ENCODE assay signal across 12 cellular contexts in the genomic region with DNA sequence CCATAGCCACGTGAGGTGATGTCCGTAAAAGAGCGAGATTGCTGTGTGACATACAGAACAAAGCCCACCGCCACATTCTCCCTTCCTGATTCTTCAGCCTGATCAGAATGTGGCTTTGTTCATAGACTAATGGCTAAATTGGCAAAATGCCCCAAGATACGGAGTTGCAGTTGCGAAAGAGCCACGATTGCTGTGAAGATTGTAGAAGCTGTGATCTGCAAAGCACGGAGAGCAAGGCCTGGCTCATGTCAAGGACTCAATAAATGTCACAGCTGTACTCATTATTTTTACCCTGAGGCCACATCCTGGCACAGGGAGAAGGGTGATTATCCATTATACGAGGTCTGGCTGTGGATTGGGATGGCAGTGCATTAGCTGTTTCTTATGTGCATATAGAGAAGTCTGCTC. TPM values are rescaled to one million over a fixed set of nuclear protein-coding genes. Genes with fewer than 3 reads are reported as not detected.
DNase-seq lines count a peak whose midpoint lies in the region; ATAC-seq and TF ChIP-seq lines count a peak whose summit lies in the region.
"Had no signal": no experiment of that assay in that cellular context is flagged by ENCODE, and none has a peak within 500 bp of the region (broad histone marks: within the 10 kb centered on the region; RNA-seq: fewer than 3 reads in every experiment).

No MANE protein-coding gene starts in this region.

- TF ChIP-seq CTCF in fibroblast of pulmonary artery (IDR thresholded peaks at IDR 0.05; ENCODE audit: low read length, missing control alignments) (no peak), transverse colon (IDR thresholded peaks at IDR 0.05) (no peak)

- H3K36me3 Mint-ChIP-seq in activated naive CD4-positive, alpha-beta T cell treated with anti-CD3 and anti-CD28 coated beads, Interleukin-2, amount 50 U/mL, for 72 hours: no peaks in the 10 kb centered on the region
- no peaks in the 10 kb centered on the region for H3K36me3 Mint-ChIP-seq in CD4-positive, alpha-beta memory T cell
- H3K36me3 Mint-ChIP-seq: activated naive CD8-positive, alpha-beta T cell treated with anti-CD3 and anti-CD28 coated beads for 36 hours; memory B cell had no signal

- POLR2A ChIA-PET in CD4-positive, alpha-beta memory T cell (lab: Charles Lee; ENCODE audit: partially characterized antibody): no interaction called here

- H3K27ac Mint-ChIP-seq in activated naive CD4-positive, alpha-beta T cell treated with anti-CD3 and anti-CD28 coated beads, Interleukin-2, amount 50 U/mL, for 72 hours: no peak overlapping the region
- no peak overlapping the region for H3K27ac Mint-ChIP-seq in CD4-positive, alpha-beta memory T cell
- H3K27ac Mint-ChIP-seq: activated naive CD8-positive, alpha-beta T cell treated with anti-CD3 and anti-CD28 coated beads for 36 hours; memory B cell had no signal

- H3K9me3 Mint-ChIP-seq in activated naive CD4-positive, alpha-beta T cell treated with anti-CD3 and anti-CD28 coated beads, Interleukin-2, amount 50 U/mL, for 72 hours: no peaks in the 10 kb centered on the region
- H3K9me3 Mint-ChIP-seq in CD4-positive, alpha-beta memory T cell: peaks cover 0 to 3% (median 0%) of the 10 kb centered on the region in 8 donors
- H3K9me3 Mint-ChIP-seq: activated naive CD8-positive, alpha-beta T cell treated with anti-CD3 and anti-CD28 coated beads for 36 hours; memory B cell had no signal

- intact Hi-C loops in transverse colon (cut with DNase I; ENCODE audit: low total_unique reads): no loop called here
- intact Hi-C loops in CD4-positive, alpha-beta memory T cell (cut with micrococcal nuclease): no loop called here

- no peak for TF ChIP-seq EP300 in transverse colon (IDR thresholded peaks at IDR 0.05; ENCODE audit: low read depth)

- 23% methylated on average over 9 of the region's 9 CpGs; no CpG with 5 or more reads in 1 of the 2 donors for WGBS in transverse colon (ENCODE audit: low coverage in 1 of 2), 2 donors

- in situ Hi-C loops in transverse colon (cut with MboI; ENCODE audit: low pct_ligation_motif_present in 1 of 4, low pct_unique_long_range_greater_than_20kb in 1 of 4, low sequenced_read_pairs in 3 of 4): no loop called here

- peaks cover 8 to 30% (median 13%) of the 10 kb centered on the region in 4 donors for H3K4me1 ChIP-seq in transverse colon
- no peaks in the 10 kb centered on the region for H3K4me1 ChIP-seq in CD4-positive, alpha-beta memory T cell (ENCODE audit: insufficient read depth, low read length)

- DNase-seq in DMS53 (lab: John Stamatoyannopoulos, UW) (peak; percentile 0), DMS53 treated with DMSO at 0.1 percent for 48 hours (lab: John Stamatoyannopoulos, UW; ENCODE audit: unreplicated experiment) (no peak), OCI-M1 (lab: John Stamatoyannopoulos, UW) (peak; percentile 77), fibroblast of pulmonary artery (ENCODE audit: low read depth) (peak; percentile 29), transverse colon (peak; percentile 61), OCI-M2 (lab: John Stamatoyannopoulos, UW; ENCODE audit: unreplicated experiment) (no peak)
- DNase-seq in activated naive CD4-positive, alpha-beta T cell treated with anti-CD3 and anti-CD28 coated beads, Interleukin-2, amount 50 U/mL, for 72 hours (ENCODE audit: low spot score in 2 of 2): no peak
- DNase-seq in CD4-positive, alpha-beta memory T cell: no peak
- DNase-seq: activated CD4-positive, CD25-positive, alpha-beta regulatory T cell treated with anti-CD3 and anti-CD28 coated beads, Interleukin-2, amount 50 U/mL, for 72 hours; activated naive CD8-positive, alpha-beta T cell treated with anti-CD3 and anti-CD28 coated beads for 36 hours had no signal

- peak overlapping the region; percentile 16 to 71 (median 44) for H3K27ac ChIP-seq in transverse colon
- H3K27ac ChIP-seq in CD4-positive, alpha-beta memory T cell (ENCODE audit: low read depth, low read length): no peak overlapping the region
- H3K27ac ChIP-seq: 22Rv1 had no signal

- H3K4me3 Mint-ChIP-seq in CD4-positive, alpha-beta memory T cell: no peak overlapping the region
- H3K4me3 Mint-ChIP-seq: activated naive CD8-positive, alpha-beta T cell treated with anti-CD3 and anti-CD28 coated beads for 36 hours; memory B cell had no signal

- no peak for ATAC-seq in activated naive CD4-positive, alpha-beta T cell treated with anti-CD3 and anti-CD28 coated beads, Interleukin-2, amount 50 U/mL, for 72 hours

- TF ChIP-seq POLR2A in transverse colon (IDR thresholded peaks at IDR 0.05): no peak

- H3K4me1 Mint-ChIP-seq in CD4-positive, alpha-beta memory T cell: peaks cover 0 to 20% (median 4%) of the 10 kb centered on the region in 4 donors

- H3K27me3 ChIP-seq in transverse colon: no peaks in the 10 kb centered on the region
- H3K27me3 ChIP-seq in CD4-positive, alpha-beta memory T cell (ENCODE audit: insufficient read depth, low read length): no peaks in the 10 kb centered on the region

- CTCF ChIA-PET in CD4-positive, alpha-beta memory T cell (lab: Charles Lee; ENCODE audit: partially characterized antibody): no interaction called here

- peaks cover 0 to 1% of the 10 kb centered on the region in 2 donors for H3K27me3 Mint-ChIP-seq in CD4-positive, alpha-beta memory T cell
- H3K27me3 Mint-ChIP-seq: activated naive CD8-positive, alpha-beta T cell treated with anti-CD3 and anti-CD28 coated beads for 36 hours had no signal

- no peaks in the 10 kb centered on the region for H3K36me3 ChIP-seq in transverse colon
- H3K36me3 ChIP-seq in CD4-positive, alpha-beta memory T cell (ENCODE audit: insufficient read depth, low read length): no peaks in the 10 kb centered on the region

- H3K9me3 ChIP-seq in transverse colon: no peaks in the 10 kb centered on the region
- H3K9me3 ChIP-seq in CD4-positive, alpha-beta memory T cell (ENCODE audit: control insufficient read depth in 1 of 2, low read length in 2 of 2): no peaks in the 10 kb centered on the region

- H3K4me3 ChIP-seq in fibroblast of pulmonary artery (replicated peaks; ENCODE audit: low read depth, low read length) (no peak overlapping the region), transverse colon (no peak overlapping the region)
- H3K4me3 ChIP-seq in CD4-positive, alpha-beta memory T cell (ENCODE audit: low read length in 2 of 2): no peak overlapping the region

RNA-seq across cellular contexts. Expression of gene ARSD, which starts 34.2 kb away (rescaled TPM):
- 10 to 100 TPM; 47.1 to 65.4 (median 58.6) TPM for total RNA-seq in transverse colon
- total RNA-seq in activated naive CD4-positive, alpha-beta T cell treated with anti-CD3 and anti-CD28 coated beads, Interleukin-2, amount 50 U/mL, for 72 hours: 1 to 10 TPM; 1.2 to 1.7 TPM
- total RNA-seq in CD4-positive, alpha-beta memory T cell: 1 to 10 TPM; 2.1 to 3.2 TPM
- 1 to 10 TPM in 1 of 2 donors, under 1 TPM in 1; 0.97 to 2.4 TPM for polyA plus RNA-seq in CD4-positive, alpha-beta memory T cell

Comparison
In these comparisons a context has a peak if more than half of its experiments do, and no peak if none do; other contexts are left out.
1. DNase-seq: peak in DMS53 (single experiment), OCI-M1 (single experiment), fibroblast of pulmonary artery (single experiment) and transverse colon (single experiment); none in DMS53 treated with DMSO at 0.1 percent for 48 hours (single experiment), activated naive CD4-positive, alpha-beta T cell treated with anti-CD3 and anti-CD28 coated beads, Interleukin-2, amount 50 U/mL, for 72 hours (0 of 2), OCI-M2 (single experiment) and CD4-positive, alpha-beta memory T cell (0 of 5).
2. RNA of gene ARSD, which starts 34.2 kb away (total RNA-seq): 47.1 to 65.4 TPM in transverse colon; 2.1 to 3.2 TPM in CD4-positive, alpha-beta memory T cell and 1.2 to 1.7 TPM in activated naive CD4-positive, alpha-beta T cell treated with anti-CD3 and anti-CD28 coated beads, Interleukin-2, amount 50 U/mL, for 72 hours; every median in the first group is over 10 times any median in the second.